Comparison of ENCODE assay signal across 1 cellular context in genomic region chr22:41596776-41597634, GRCh38.
TF ChIP-seq lines count a peak whose summit lies in the region.

No MANE protein-coding gene starts in this region.

TF ChIP-seq in HepG2, 621 proteins besides CTCF, POLR2A, EP300 and RAD21 (continued from another document and continues in another):
- TF ChIP-seq ZSCAN25 (CRISPR knock-in tag; IDR thresholded peaks at IDR 0.05) (no peak), ZNF343 (CRISPR knock-in tag; IDR thresholded peaks at IDR 0.05) (no peak), ZNF740 (CRISPR knock-in tag; IDR thresholded peaks at IDR 0.05) (no peak), ATF5 (CRISPR knock-in tag; IDR thresholded peaks at IDR 0.05; ENCODE audit: low read depth) (no peak), RNF2 (conservative IDR thresholded peaks at IDR 0.05; ENCODE audit: low read depth) (no peak), GATAD1 (CRISPR knock-in tag; IDR thresholded peaks at IDR 0.05) (0 out of 2 replicates have a peak, but pooled peaks have one; percentile 46), NR3C1 (CRISPR knock-in tag; IDR thresholded peaks at IDR 0.05) (no peak), MATR3 (CRISPR knock-in tag; IDR thresholded peaks at IDR 0.05) (no peak), ZNF281 (CRISPR knock-in tag; IDR thresholded peaks at IDR 0.05; ENCODE audit: borderline replicate concordance) (no peak), HNF4A (CRISPR knock-in tag; IDR thresholded peaks at IDR 0.05) (no peak), HNRNPLL (IDR thresholded peaks at IDR 0.05; ENCODE audit: low read depth, low read length, poor library complexity, severe bottlenecking) (no peak), PAX8 (CRISPR knock-in tag; IDR thresholded peaks at IDR 0.05; ENCODE audit: borderline replicate concordance) (no peak), HMG20A (CRISPR knock-in tag; IDR thresholded peaks at IDR 0.05; ENCODE audit: borderline replicate concordance) (no peak), SP1 (IDR thresholded peaks at IDR 0.05) (no peak), SP1 (CRISPR knock-in tag; IDR thresholded peaks at IDR 0.05) (no peak), DNMT3B (CRISPR knock-in tag; conservative IDR thresholded peaks at IDR 0.05) (no peak), KMT2A (CRISPR knock-in tag; IDR thresholded peaks at IDR 0.05) (no peak), ZNF704 (CRISPR knock-in tag; IDR thresholded peaks at IDR 0.05; ENCODE audit: borderline replicate concordance) (no peak), BRCA1 (CRISPR knock-in tag; IDR thresholded peaks at IDR 0.05) (no peak), MXD1 (CRISPR knock-in tag; IDR thresholded peaks at IDR 0.05) (no peak), ATF7-NPFF (CRISPR knock-in tag; IDR thresholded peaks at IDR 0.05; ENCODE audit: low read depth) (no peak), ZNF563 (CRISPR knock-in tag; IDR thresholded peaks at IDR 0.05) (no peak), MAX (IDR thresholded peaks at IDR 0.05) (no peak), EZH2 (conservative IDR thresholded peaks at IDR 0.05; ENCODE audit: low read depth, low read length) (no peak), HNF1B (CRISPR knock-in tag; IDR thresholded peaks at IDR 0.05) (0 out of 2 replicates have a peak, but pooled peaks have one; percentile 33), HOXA5 (CRISPR knock-in tag; IDR thresholded peaks at IDR 0.05) (peak; percentile 31; the same call in 1 of the 2 replicates), MTERF4 (CRISPR knock-in tag; IDR thresholded peaks at IDR 0.05) (no peak), ELK4 (CRISPR knock-in tag; IDR thresholded peaks at IDR 0.05; ENCODE audit: borderline replicate concordance) (no peak), ZNF687 (CRISPR knock-in tag; IDR thresholded peaks at IDR 0.05) (peak; percentile 68), HMGXB4 (CRISPR knock-in tag; IDR thresholded peaks at IDR 0.05; ENCODE audit: borderline replicate concordance in 1 of 2, low read depth in 1 of 2) (peak in 1 of 2 experiments; percentile 49; a peak in 1 of 4 replicates), GABPB1 (CRISPR knock-in tag; IDR thresholded peaks at IDR 0.05) (0 out of 2 replicates have a peak, but pooled peaks have one; percentile 23), ZNF430 (CRISPR knock-in tag; IDR thresholded peaks at IDR 0.05) (no peak), ZBTB38 (CRISPR knock-in tag; IDR thresholded peaks at IDR 0.05) (peak; percentile 71), ZBTB44 (CRISPR knock-in tag; IDR thresholded peaks at IDR 0.05) (no peak), MAFK (conservative IDR thresholded peaks at IDR 0.05 in 1 of 2, IDR thresholded peaks at IDR 0.05 in 1 of 2; ENCODE audit: low read length in 2 of 2) (no peak), ZNF331 (CRISPR knock-in tag; IDR thresholded peaks at IDR 0.05) (no peak), ZNF768 (CRISPR knock-in tag; IDR thresholded peaks at IDR 0.05) (peak; percentile 27; the same call in 1 of the 2 replicates), PHB2 (IDR thresholded peaks at IDR 0.05; ENCODE audit: partially characterized antibody) (no peak), ZNF383 (CRISPR knock-in tag; IDR thresholded peaks at IDR 0.05; ENCODE audit: borderline replicate concordance) (no peak), ZNF710 (CRISPR knock-in tag; IDR thresholded peaks at IDR 0.05; ENCODE audit: borderline replicate concordance) (no peak)
